15 cellular contexts compared by ENCODE assay signal in genomic region chr11:124538019-124538418, GRCh38. TPM values are rescaled to one million over a fixed set of nuclear protein-coding genes. Genes with fewer than 3 reads are reported as not detected.
DNase-seq lines count a peak whose midpoint lies in the region; ATAC-seq and TF ChIP-seq lines count a peak whose summit lies in the region.
"Had no signal": no experiment of that assay in that cellular context is flagged by ENCODE, and none has a peak within 500 bp of the region (broad histone marks: within the 10 kb centered on the region; RNA-seq: fewer than 3 reads in every experiment).

No MANE protein-coding gene starts in this region.

- H3K4me1 ChIP-seq in heart right ventricle: peaks cover 0 to 20% (median 6%) of the 10 kb centered on the region in 9 donors
- H3K4me1 ChIP-seq: sigmoid colon had no signal

- no peaks in the 10 kb centered on the region for H3K27me3 ChIP-seq in heart right ventricle
- H3K27me3 ChIP-seq: sigmoid colon had no signal

- no peak overlapping the region for H3K27ac ChIP-seq in heart right ventricle
- H3K27ac ChIP-seq: sigmoid colon had no signal

- no peaks in the 10 kb centered on the region for H3K9me3 ChIP-seq in heart right ventricle
- H3K9me3 ChIP-seq: sigmoid colon had no signal

- H3K4me3 ChIP-seq in astrocyte of the spinal cord (ENCODE audit: low read depth, low read length): no peak overlapping the region
- H3K4me3 ChIP-seq in heart right ventricle: no peak overlapping the region
- H3K4me3 ChIP-seq: sigmoid colon had no signal

- peak; percentile 25 for DNase-seq in H4 (ENCODE audit: low spot score)
- peak; percentile 88 for DNase-seq in astrocyte of the spinal cord (ENCODE audit: low read depth, low spot score)
- no peak for DNase-seq in heart right ventricle
- DNase-seq in retina: peak; percentile 52
- DNase-seq in SKM-1 (lab: John Stamatoyannopoulos, UW; ENCODE audit: unreplicated experiment): no peak
- no peak for DNase-seq in activated T-cell treated with anti-CD3 and anti-CD28 coated beads for 4 hours
- DNase-seq in AG08395 (ENCODE audit: low spot score): no peak
- DNase-seq: activated CD4-positive, alpha-beta memory T cell treated with anti-CD3 and anti-CD28 coated beads, Interleukin-2, amount 10 ng/mL, durations not matched to agents 7 days and 5 days; CD4-positive, CD25-positive, alpha-beta regulatory T cell; central memory CD4-positive, alpha-beta T cell; GF-D8; NCI-H1417; sigmoid colon; T-helper 9 cell had no signal

- no peaks in the 10 kb centered on the region for H3K36me3 ChIP-seq in heart right ventricle
- H3K36me3 ChIP-seq: sigmoid colon had no signal

- in situ Hi-C loops in astrocyte of the spinal cord (cut with HindIII; ENCODE audit: low sequenced_read_pairs): no loop called here

- intact Hi-C loops in heart right ventricle (cut with DNase I): no loop called here

- TF ChIP-seq CTCF in astrocyte of the spinal cord (IDR thresholded peaks at IDR 0.05; ENCODE audit: low read depth, low read length) (no peak), heart right ventricle (IDR thresholded peaks at IDR 0.05) (no peak)

- peak; percentile 34 to 92 (median 68) for ATAC-seq in heart right ventricle
- ATAC-seq in HG03571 (IDR thresholded peaks at IDR 0.05; ENCODE audit: unreplicated experiment): no peak

- 39 to 67% methylated on average over 1 of the region's 1 CpG for WGBS in heart right ventricle, 2 donors

RNA-seq across cellular contexts. Expression of gene OR8B12, which starts 5.4 kb away (rescaled TPM):
- total RNA-seq in H4 (2014; rRNA removed; shearing (Covaris generic)): not detected in 2 replicates
- not detected for total RNA-seq in heart right ventricle
- not detected for polyA plus RNA-seq in heart right ventricle
- total RNA-seq: activated CD4-positive, alpha-beta memory T cell treated with anti-CD3 and anti-CD28 coated beads, Interleukin-2, amount 10 ng/mL, durations not matched to agents 7 days and 5 days; CD4-positive, CD25-positive, alpha-beta regulatory T cell; sigmoid colon had no signal
- polyA plus RNA-seq: CD4-positive, CD25-positive, alpha-beta regulatory T cell; sigmoid colon had no signal

RNA-seq across cellular contexts. Expression of gene OR8A1, which starts 31.8 kb away (rescaled TPM):
- total RNA-seq in H4 (2014; rRNA removed; shearing (Covaris generic)): not detected in 2 replicates
- not detected for total RNA-seq in heart right ventricle
- not detected for polyA plus RNA-seq in heart right ventricle
- total RNA-seq: activated CD4-positive, alpha-beta memory T cell treated with anti-CD3 and anti-CD28 coated beads, Interleukin-2, amount 10 ng/mL, durations not matched to agents 7 days and 5 days; CD4-positive, CD25-positive, alpha-beta regulatory T cell; sigmoid colon had no signal
- polyA plus RNA-seq: CD4-positive, CD25-positive, alpha-beta regulatory T cell; sigmoid colon had no signal

Comparison
In these comparisons a context has a peak if more than half of its experiments do, and no peak if none do; other contexts are left out.
1. DNase-seq: peak in H4 (single experiment), astrocyte of the spinal cord (single experiment) and retina (single experiment); none in heart right ventricle (0 of 2), SKM-1 (single experiment), activated T-cell treated with anti-CD3 and anti-CD28 coated beads for 4 hours (single experiment) and AG08395 (single experiment).